16 cellular contexts compared by ENCODE assay signal in the genomic region with DNA sequence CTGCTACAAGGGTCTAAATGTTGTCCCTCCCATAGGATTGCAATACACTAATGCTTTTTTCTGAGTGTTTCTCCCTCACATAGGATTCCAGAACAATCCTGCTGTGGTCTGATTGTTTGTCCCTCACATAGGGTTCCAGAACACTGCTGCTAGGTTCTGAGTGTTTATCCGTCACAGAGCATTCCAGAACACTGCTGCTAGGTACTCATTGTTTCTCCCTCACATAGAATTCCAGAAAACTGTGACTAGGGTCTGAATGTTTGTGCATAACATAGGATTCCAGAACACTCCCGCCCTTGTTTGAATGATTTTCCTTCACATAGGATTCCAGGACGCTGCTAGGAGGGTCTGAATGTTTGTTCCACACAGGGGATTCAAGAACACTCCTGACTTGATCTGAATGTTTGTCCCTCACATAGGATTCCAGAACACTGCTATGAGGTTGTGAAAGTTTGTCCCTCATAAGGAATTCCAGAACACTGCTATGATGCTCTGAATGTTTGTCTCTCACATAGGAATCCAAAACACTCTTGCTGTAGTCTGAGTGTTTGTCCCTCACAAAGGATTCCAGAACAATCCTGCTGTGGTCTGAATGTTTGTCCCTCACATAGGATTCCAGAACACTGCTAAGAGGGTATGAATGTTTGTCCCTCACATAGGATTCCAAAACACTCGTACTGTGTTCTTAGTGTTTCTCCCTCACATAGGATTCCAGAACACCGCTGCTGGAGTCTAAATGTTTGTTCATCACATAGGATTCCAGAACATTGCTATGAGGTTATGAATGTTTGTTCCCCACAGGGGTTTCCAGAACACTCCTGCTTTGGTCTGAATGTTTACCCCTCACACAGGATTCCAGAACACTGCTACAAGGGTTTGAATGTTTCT.
A peak's percentile ranks its signal among the peaks of the same experiment; 100 is the strongest.
DNase-seq lines count a peak whose midpoint lies in the region; ATAC-seq and TF ChIP-seq lines count a peak whose summit lies in the region.
"Had no signal": no experiment of that assay in that cellular context is flagged by ENCODE, and none has a peak within 500 bp of the region (broad histone marks: within the 10 kb centered on the region; RNA-seq: fewer than 3 reads in every experiment).

No MANE protein-coding gene starts in this region.

- TF ChIP-seq CTCF in omental fat pad (IDR thresholded peaks at IDR 0.05) (no peak), mesothelial cell of epicardium (IDR thresholded peaks at IDR 0.05; ENCODE audit: unreplicated experiment) (no peak)

- ATAC-seq in stimulated activated naive CD8-positive, alpha-beta T cell treated with anti-CD3 and anti-CD28 coated beads, Interleukin-15, amount 100 ng/mL, for 72 hours = peak; percentile 20
- ATAC-seq in stimulated activated naive CD8-positive, alpha-beta T cell treated with anti-CD3 and anti-CD28 coated beads, Interleukin-15, Interleukin-2, amounts not matched to agents 100 U/mL and 50 U/mL, for 24 hours = no peak
- ATAC-seq in left ventricle myocardium superior (peak; percentile 13), omental fat pad (ENCODE audit: low FRiP score) (peak; percentile 34), GM19397 (IDR thresholded peaks at IDR 0.05; ENCODE audit: unreplicated experiment) (no peak)
- ATAC-seq: GM12878 had no signal

- H3K9me3 Mint-ChIP-seq in stimulated activated naive CD8-positive, alpha-beta T cell treated with anti-CD3 and anti-CD28 coated beads, Interleukin-15, amount 100 ng/mL, for 72 hours = peaks cover 68 to 98% of the 10 kb centered on the region in 2 donors
- peaks cover 80% of the 10 kb centered on the region for H3K9me3 Mint-ChIP-seq in mesothelial cell of epicardium

- H3K36me3 Mint-ChIP-seq in mesothelial cell of epicardium = peaks cover 13% of the 10 kb centered on the region

- no peaks in the 10 kb centered on the region for H3K27me3 Mint-ChIP-seq in stimulated activated naive CD8-positive, alpha-beta T cell treated with anti-CD3 and anti-CD28 coated beads, Interleukin-15, amount 100 ng/mL, for 72 hours
- H3K27me3 Mint-ChIP-seq in mesothelial cell of epicardium (ENCODE audit: low read depth) = no peaks in the 10 kb centered on the region

- no peak overlapping the region for H3K27ac Mint-ChIP-seq in stimulated activated naive CD8-positive, alpha-beta T cell treated with anti-CD3 and anti-CD28 coated beads, Interleukin-15, amount 100 ng/mL, for 72 hours
- H3K27ac Mint-ChIP-seq in mesothelial cell of epicardium = no peak overlapping the region
- H3K27ac Mint-ChIP-seq: CD4-positive, alpha-beta T cell had no signal

- DNase-seq in stimulated activated naive CD8-positive, alpha-beta T cell treated with anti-CD3 and anti-CD28 coated beads, Interleukin-15, amount 100 ng/mL, for 72 hours = no peak
- no peak for DNase-seq in stimulated activated naive CD8-positive, alpha-beta T cell treated with anti-CD3 and anti-CD28 coated beads, Interleukin-15, Interleukin-2, amounts not matched to agents 100 U/mL and 50 U/mL, for 24 hours
- DNase-seq in left ventricle myocardium superior (no peak), omental fat pad (ENCODE audit: low spot score) (no peak), mesothelial cell of epicardium (ENCODE audit: low spot score in 2 of 2, unreplicated experiment in 2 of 2) (no peak), kidney tubule cell (ENCODE audit: low spot score) (no peak), NCI-H2029 (lab: John Stamatoyannopoulos, UW) (no peak)
- DNase-seq: ACHN; CD4-positive, alpha-beta T cell; DMS79; NCI-H1048; NCI-H146; NCI-H69; PC-3 had no signal

- intact Hi-C loops in left ventricle myocardium superior (cut with micrococcal nuclease) = no loop called here

- no peaks in the 10 kb centered on the region for H3K4me1 Mint-ChIP-seq in stimulated activated naive CD8-positive, alpha-beta T cell treated with anti-CD3 and anti-CD28 coated beads, Interleukin-15, amount 100 ng/mL, for 72 hours
- no peaks in the 10 kb centered on the region for H3K4me1 Mint-ChIP-seq in mesothelial cell of epicardium

- H3K4me3 Mint-ChIP-seq in stimulated activated naive CD8-positive, alpha-beta T cell treated with anti-CD3 and anti-CD28 coated beads, Interleukin-15, amount 100 ng/mL, for 72 hours = no peak overlapping the region
- H3K4me3 Mint-ChIP-seq in mesothelial cell of epicardium = no peak overlapping the region
- H3K4me3 Mint-ChIP-seq: CD4-positive, alpha-beta T cell had no signal

Comparison
In these comparisons a context has a peak if more than half of its experiments do, and no peak if none do; other contexts are left out.
1. ATAC-seq: peak in stimulated activated naive CD8-positive, alpha-beta T cell treated with anti-CD3 and anti-CD28 coated beads, Interleukin-15, amount 100 ng/mL, for 72 hours (single experiment), left ventricle myocardium superior (single experiment) and omental fat pad (single experiment); none in stimulated activated naive CD8-positive, alpha-beta T cell treated with anti-CD3 and anti-CD28 coated beads, Interleukin-15, Interleukin-2, amounts not matched to agents 100 U/mL and 50 U/mL, for 24 hours (single experiment) and GM19397 (single experiment).